In the genomic region with DNA sequence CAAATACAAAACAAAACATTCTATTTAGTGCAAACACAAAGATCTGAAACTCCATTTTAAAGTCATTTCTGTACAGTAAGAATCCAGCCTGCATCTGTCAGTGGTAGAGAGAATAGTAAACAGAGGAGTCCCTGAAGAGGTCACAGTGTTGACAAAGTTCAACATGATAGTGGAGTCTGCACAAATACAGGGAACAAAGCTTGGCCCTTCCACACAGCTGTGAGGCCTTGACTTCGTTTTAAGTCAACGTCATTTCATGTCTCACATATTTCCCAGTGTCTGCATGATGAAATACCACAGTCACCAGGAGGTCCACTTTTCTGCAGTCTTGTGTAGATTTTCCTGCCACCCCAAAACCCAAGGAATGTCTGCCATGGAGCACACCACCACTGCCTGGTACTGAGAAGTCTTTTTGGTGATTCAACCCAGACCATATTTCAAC, we compare ENCODE assay signal across 17 cellular contexts.
DNase-seq lines count a peak whose midpoint lies in the region; ATAC-seq, FAIRE-seq and TF ChIP-seq lines count a peak whose summit lies in the region.
"Had no signal": no experiment of that assay in that cellular context is flagged by ENCODE, and none has a peak within 500 bp of the region (broad histone marks: within the 10 kb centered on the region; RNA-seq: fewer than 3 reads in every experiment).

No MANE protein-coding gene starts in this region.

- H3K4me3 ChIP-seq in fibroblast of mammary gland (ENCODE audit: control insufficient read depth, low read depth, low read length): no peak overlapping the region
- H3K4me3 ChIP-seq: coronary artery, lower lobe of right lung, Peyer's patch, tibial nerve had no signal

- FAIRE-seq in H54 (lab: Jason Lieb, UNC): peak; percentile 69

- no peak for TF ChIP-seq POLR2A in H54 (IDR thresholded peaks at IDR 0.05; ENCODE audit: low read depth, low read length)

- ATAC-seq in HG03097 (IDR thresholded peaks at IDR 0.05; ENCODE audit: low FRiP score, unreplicated experiment): no peak
- no peak for ATAC-seq in HG02759 (IDR thresholded peaks at IDR 0.05; ENCODE audit: unreplicated experiment)
- ATAC-seq: lower lobe of right lung had no signal

- DNase-seq in AG20443 (ENCODE audit: low spot score): peak; percentile 30
- DNase-seq in H54 (ENCODE audit: insufficient read length, low spot score): no peak
- peak; percentile 91 for DNase-seq in NCI-H510A treated with DMSO at 0.1 percent for 48 hours (lab: John Stamatoyannopoulos, UW)
- DNase-seq in fibroblast of mammary gland (ENCODE audit: low read depth): peak; percentile 5
- no peak for DNase-seq in DMS 273 (lab: John Stamatoyannopoulos, UW; ENCODE audit: unreplicated experiment)
- no peak for DNase-seq in NCI-H1694 treated with DMSO at 0.1 percent for 48 hours (lab: John Stamatoyannopoulos, UW)
- DNase-seq: AML-193; DMS79 treated with DMSO at 0.1 percent for 48 hours; erythroblast; lower lobe of right lung; NCI-H524; Peyer's patch; stimulated activated CD4-positive, alpha-beta T cell treated with anti-CD3 and anti-CD28 coated beads, Interleukin-2, amount 100 ng/mL, for 24 hours had no signal

- TF ChIP-seq CTCF in fibroblast of mammary gland (conservative IDR thresholded peaks at IDR 0.05; ENCODE audit: control insufficient read depth, insufficient read depth, low read depth, low read length): no peak

Comparison
In these comparisons a context has a peak if more than half of its experiments do, and no peak if none do; other contexts are left out.
1. DNase-seq: peak in AG20443 (single experiment), NCI-H510A treated with DMSO at 0.1 percent for 48 hours (single experiment) and fibroblast of mammary gland (single experiment); none in H54 (single experiment), DMS 273 (single experiment) and NCI-H1694 treated with DMSO at 0.1 percent for 48 hours (single experiment).